Comparison of ENCODE assay signal across 21 cellular contexts in genomic region chr15:31016446-31016915, GRCh38. TPM values are rescaled to one million over a fixed set of nuclear protein-coding genes. Genes with fewer than 3 reads are reported as not detected.
DNase-seq lines count a peak whose midpoint lies in the region; ATAC-seq and TF ChIP-seq lines count a peak whose summit lies in the region.
"Had no signal": no experiment of that assay in that cellular context is flagged by ENCODE, and none has a peak within 500 bp of the region (broad histone marks: within the 10 kb centered on the region; RNA-seq: fewer than 3 reads in every experiment).

No MANE protein-coding gene starts in this region.

- intact Hi-C loops in posterior vena cava (cut with DNase I) = no loop called here

- no peak for TF ChIP-seq CTCF in fibroblast of mammary gland (conservative IDR thresholded peaks at IDR 0.05; ENCODE audit: control insufficient read depth, insufficient read depth, low read depth, low read length)

- DNase-seq in DMS53 (lab: John Stamatoyannopoulos, UW) = peak; percentile 1
- DNase-seq in DMS53 treated with DMSO at 0.1 percent for 48 hours (lab: John Stamatoyannopoulos, UW; ENCODE audit: unreplicated experiment) = no peak
- peak; percentile 38 for DNase-seq in fibroblast of mammary gland (ENCODE audit: low read depth)
- DNase-seq in renal cortical epithelial cell (ENCODE audit: low read depth) = peak; percentile 65
- no peak for DNase-seq in posterior vena cava (ENCODE audit: low spot score)
- DNase-seq: 8988T; activated CD4-positive, alpha-beta T cell treated with anti-CD3 and anti-CD28 coated beads, Interleukin-2, amount 10 ng/mL, durations not matched to agents 7 days and 5 days; activated T-cell treated with anti-CD3 and anti-CD28 coated beads for 4 hours; CD8-positive, alpha-beta memory T cell; central memory CD4-positive, alpha-beta T cell; head of caudate nucleus; Karpas-422; mucosa of descending colon; NCI-H1694; NCI-H446 treated with DMSO at 0.1 percent for 48 hours; SJCRH30; stimulated activated naive CD4-positive, alpha-beta T cell; T1000 had no signal

- ATAC-seq in SK-N-SH treated with all-trans-retinoic acid at 6 μM for 48 hours (peak; percentile 86), HG03432 (IDR thresholded peaks at IDR 0.05; ENCODE audit: unreplicated experiment) (no peak), GM18858 (IDR thresholded peaks at IDR 0.05; ENCODE audit: unreplicated experiment) (no peak)
- ATAC-seq: mucosa of descending colon had no signal

- H3K4me3 ChIP-seq in fibroblast of mammary gland (ENCODE audit: control insufficient read depth, low read depth, low read length) = no peak overlapping the region
- H3K4me3 ChIP-seq: mucosa of descending colon, SJCRH30 had no signal

TF ChIP-seq in SK-N-SH treated with all-trans-retinoic acid at 6 μM for 48 hours, 23 proteins besides CTCF, POLR2A, EP300 and RAD21:
- TF ChIP-seq ZC3H10 (CRISPR knock-in tag; IDR thresholded peaks at IDR 0.05) (0 out of 2 replicates have a peak, but pooled peaks have one; percentile 15), ZFP3 (CRISPR knock-in tag; IDR thresholded peaks at IDR 0.05) (no peak), ISL1 (CRISPR knock-in tag; IDR thresholded peaks at IDR 0.05) (peak; percentile 26; the same call in 1 of the 2 replicates)
TF ChIP-seq in SK-N-SH treated with all-trans-retinoic acid at 6 μM for 48 hours: peak in this region for 2.

RNA-seq across cellular contexts. Expression of gene MTMR10, which starts 25.1 kb away (rescaled TPM):
- 30.0 and 96.4 TPM in 2 replicates for total RNA-seq in renal cortical epithelial cell
- total RNA-seq in posterior vena cava = 10 to 100 TPM; 11.1 to 23.2 TPM

Comparison
In these comparisons a context has a peak if more than half of its experiments do, and no peak if none do; other contexts are left out.
1. DNase-seq: peak in DMS53 (single experiment), fibroblast of mammary gland (single experiment) and renal cortical epithelial cell (single experiment); none in DMS53 treated with DMSO at 0.1 percent for 48 hours (single experiment) and posterior vena cava (single experiment).